1 cellular context compared by ENCODE assay signal in the genomic region with DNA sequence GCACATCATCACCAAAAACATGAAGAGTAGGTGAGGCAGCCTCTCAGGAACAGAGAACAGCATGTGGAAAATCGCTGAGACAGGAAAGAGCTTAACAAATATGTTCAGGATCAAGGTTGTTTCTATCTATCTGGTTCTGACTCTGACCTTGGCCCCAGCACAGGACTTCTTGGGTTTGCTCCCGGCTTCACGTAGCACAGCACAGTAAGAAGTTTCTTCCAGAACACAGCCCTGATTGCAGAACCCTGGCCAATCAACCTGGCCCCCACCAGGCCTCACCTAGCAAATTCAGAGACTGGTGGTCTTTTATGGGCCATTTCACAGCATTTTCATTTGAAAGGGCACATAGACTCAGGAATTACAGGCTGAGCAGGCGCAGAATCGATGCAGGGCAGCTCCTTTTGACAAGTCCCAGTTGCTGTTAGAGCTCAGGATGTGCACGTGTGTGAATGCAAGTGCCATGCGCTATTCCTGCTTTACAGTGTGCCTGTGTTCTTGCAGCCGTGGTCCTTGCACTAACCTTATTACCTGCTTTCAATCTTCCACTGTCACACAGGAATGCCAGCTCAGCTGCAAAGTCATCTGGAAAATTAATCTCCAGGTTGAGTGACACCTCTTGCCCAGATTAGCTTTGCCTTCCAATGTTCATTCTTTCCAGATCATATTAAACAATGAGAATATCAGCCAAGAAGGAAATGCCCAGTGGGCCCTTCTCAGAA.
TF ChIP-seq lines count a peak whose summit lies in the region.

No MANE protein-coding gene starts in this region.

TF ChIP-seq in H1, 55 proteins besides CTCF, POLR2A, EP300 and RAD21 (continued from another document):
- TF ChIP-seq, protein P1, sequence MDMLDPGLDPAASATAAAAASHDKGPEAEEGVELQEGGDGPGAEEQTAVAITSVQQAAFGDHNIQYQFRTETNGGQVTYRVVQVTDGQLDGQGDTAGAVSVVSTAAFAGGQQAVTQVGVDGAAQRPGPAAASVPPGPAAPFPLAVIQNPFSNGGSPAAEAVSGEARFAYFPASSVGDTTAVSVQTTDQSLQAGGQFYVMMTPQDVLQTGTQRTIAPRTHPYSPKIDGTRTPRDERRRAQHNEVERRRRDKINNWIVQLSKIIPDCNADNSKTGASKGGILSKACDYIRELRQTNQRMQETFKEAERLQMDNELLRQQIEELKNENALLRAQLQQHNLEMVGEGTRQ (IDR thresholded peaks at IDR 0.05; ENCODE audit: low read length) = no peak
- TF ChIP-seq BCL11A (IDR thresholded peaks at IDR 0.05; ENCODE audit: low read depth in 2 of 2, low read length in 2 of 2) = no peak
- TF ChIP-seq NANOG (IDR thresholded peaks at IDR 0.05; ENCODE audit: insufficient read depth, low read depth, low read length, poor library complexity, severe bottlenecking) = no peak
- no peak for TF ChIP-seq TAF1 (IDR thresholded peaks at IDR 0.05; ENCODE audit: low read depth, low read length)
- TF ChIP-seq RNF2 (IDR thresholded peaks at IDR 0.05; ENCODE audit: borderline replicate concordance, low read depth, low read length, missing control alignments, poor library complexity, severe bottlenecking) = no peak
- TF ChIP-seq BACH1 (IDR thresholded peaks at IDR 0.05; ENCODE audit: low read length) = no peak
- no peak for TF ChIP-seq POLR2AphosphoS5 (IDR thresholded peaks at IDR 0.05; ENCODE audit: low read depth, low read length)
- no peak for TF ChIP-seq EGR1 (IDR thresholded peaks at IDR 0.05; ENCODE audit: borderline replicate concordance, low read depth, low read length)
